In the genomic region with DNA sequence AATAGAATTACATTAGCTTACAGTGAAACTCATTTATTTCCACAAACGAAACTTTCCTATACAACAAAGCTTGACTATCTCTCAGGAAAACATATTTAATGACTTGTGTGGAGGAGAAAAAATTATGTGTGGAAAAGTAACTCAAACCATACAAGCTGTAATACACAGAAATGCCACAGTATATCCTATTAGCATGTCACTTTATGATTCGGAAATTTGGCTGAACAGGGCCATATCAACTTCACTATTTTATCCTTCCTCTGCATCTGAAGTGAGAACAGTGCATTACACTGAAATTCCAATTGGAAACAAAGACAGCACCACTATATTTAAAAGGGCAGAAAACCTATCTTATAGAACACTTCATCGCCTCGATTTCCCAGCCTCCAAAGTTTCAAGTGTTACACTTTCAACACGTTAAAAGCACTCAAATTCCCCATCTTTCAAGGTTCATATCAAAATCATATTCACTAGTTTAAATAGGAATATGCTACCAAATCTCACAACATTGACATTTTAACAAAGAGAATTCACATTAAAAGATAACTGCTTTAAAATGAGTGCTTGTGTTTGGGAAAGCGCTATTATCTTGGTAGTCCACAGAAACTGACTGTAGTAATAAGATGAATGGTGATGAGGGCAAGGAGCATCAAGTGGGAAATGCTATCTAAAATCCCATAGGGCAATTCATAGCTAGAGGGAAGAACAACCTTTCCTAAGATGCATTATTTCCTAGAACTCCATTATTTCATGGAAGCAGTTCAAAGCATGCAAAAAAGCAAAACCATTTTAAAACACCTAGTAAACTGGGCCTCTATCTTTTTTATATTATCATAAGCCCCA, we compare ENCODE assay signal across 1 cellular context.
TF ChIP-seq lines count a peak whose summit lies in the region.

No MANE protein-coding gene starts in this region.

TF ChIP-seq in A549, 52 proteins besides CTCF, POLR2A, EP300 and RAD21 (continued from another document):
- TF ChIP-seq, protein P1, sequence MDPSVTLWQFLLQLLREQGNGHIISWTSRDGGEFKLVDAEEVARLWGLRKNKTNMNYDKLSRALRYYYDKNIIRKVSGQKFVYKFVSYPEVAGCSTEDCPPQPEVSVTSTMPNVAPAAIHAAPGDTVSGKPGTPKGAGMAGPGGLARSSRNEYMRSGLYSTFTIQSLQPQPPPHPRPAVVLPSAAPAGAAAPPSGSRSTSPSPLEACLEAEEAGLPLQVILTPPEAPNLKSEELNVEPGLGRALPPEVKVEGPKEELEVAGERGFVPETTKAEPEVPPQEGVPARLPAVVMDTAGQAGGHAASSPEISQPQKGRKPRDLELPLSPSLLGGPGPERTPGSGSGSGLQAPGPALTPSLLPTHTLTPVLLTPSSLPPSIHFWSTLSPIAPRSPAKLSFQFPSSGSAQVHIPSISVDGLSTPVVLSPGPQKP (IDR thresholded peaks at IDR 0.05; ENCODE audit: low read depth, low read length): no peak
- TF ChIP-seq MAFK (IDR thresholded peaks at IDR 0.05; ENCODE audit: partially characterized antibody): no peak
